In genomic region chr12:51217968-51218606, GRCh38 we compare ENCODE assay signal across 8 cellular contexts. TPM values are rescaled to one million over a fixed set of nuclear protein-coding genes. Genes with fewer than 3 reads are reported as not detected.
DNase-seq lines count a peak whose midpoint lies in the region; ATAC-seq and TF ChIP-seq lines count a peak whose summit lies in the region.

Gene POU6F1, minus strand, starts transcription at chr12:51218062. Its CDS starts 11,226 bp downstream, at chr12:51206836.

- peak; percentile 67 for TF ChIP-seq CTCF in liver (IDR thresholded peaks at IDR 0.05; ENCODE audit: low read depth, low read length, missing input control)

- no peaks in the 10 kb centered on the region for H3K27me3 ChIP-seq in liver (ENCODE audit: control insufficient read depth in 4 of 4, insufficient read depth in 4 of 4, low read length in 3 of 4)

- TF ChIP-seq RAD21 in liver (IDR thresholded peaks at IDR 0.05): peak in 1 of 2 donors; percentile 31

- no peaks in the 10 kb centered on the region for H3K36me3 ChIP-seq in liver (ENCODE audit: control insufficient read depth in 4 of 4, insufficient read depth in 3 of 4, low read depth in 1 of 4, low read length in 3 of 4)

- peak within 1 kb of the TSS; percentile 76 to 79 for H3K27ac ChIP-seq in liver (ENCODE audit: low read depth in 1 of 2, low read length in 2 of 2)

- WGBS in liver: 2% methylated on average over 35 of the region's 35 CpGs

- H3K9ac ChIP-seq in liver (ENCODE audit: low read depth in 1 of 2, low read length in 2 of 2): peak within 1 kb of the TSS; percentile 64 to 73

- H3K4me1 ChIP-seq in liver (ENCODE audit: control insufficient read depth in 4 of 4, insufficient read depth in 4 of 4, low read length in 3 of 4): peaks cover 0 to 16% (median 6%) of the 10 kb centered on the region in 4 donors

- peak; percentile 78 for ATAC-seq in GM18868 (IDR thresholded peaks at IDR 0.05; ENCODE audit: unreplicated experiment)
- ATAC-seq in HG03139 (IDR thresholded peaks at IDR 0.05; ENCODE audit: unreplicated experiment): peak; percentile 61

- H3K4me3 ChIP-seq in liver (ENCODE audit: low read depth in 1 of 3, low read length in 3 of 3): peak within 1 kb of the TSS; percentile 76 to 98 (median 90)

- no peaks in the 10 kb centered on the region for H3K9me3 ChIP-seq in liver (ENCODE audit: control insufficient read depth in 4 of 4, low read length in 3 of 4)

- DNase-seq in AG08395 (ENCODE audit: low spot score): peak; percentile 92
- DNase-seq in NCI-H446 (lab: John Stamatoyannopoulos, UW): peak; percentile 69 to 81
- peak; percentile 49 to 56 for DNase-seq in activated CD4-positive, alpha-beta T cell treated with anti-CD3 and anti-CD28 coated beads, Interleukin-2, amount 50 U/mL, for 24 hours (ENCODE audit: low read depth in 1 of 2, low spot score in 1 of 2)
- peak; percentile 88 for DNase-seq in dermis blood vessel endothelial cell
- DNase-seq in stimulated activated CD4-positive, alpha-beta T cell treated with anti-CD3 and anti-CD28 coated beads, Interleukin-2, amount 100 ng/mL, for 48 hours: peak; percentile 47 to 51

TF ChIP-seq in liver, 16 proteins besides CTCF, POLR2A, EP300 and RAD21:
- TF ChIP-seq GABPA (IDR thresholded peaks at IDR 0.05 in 1 of 2, conservative IDR thresholded peaks at IDR 0.05 in 1 of 2) (no peak), MAX (IDR thresholded peaks at IDR 0.05) (peak; percentile 8)
TF ChIP-seq in liver: peak in this region for 1.

RNA-seq across cellular contexts. Expression of gene POU6F1, which starts in this region (rescaled TPM):
- total RNA-seq in dermis blood vessel endothelial cell: 2.6 and 4.8 TPM in 2 replicates
- 1 to 10 TPM in 1 of 2 donors, under 1 TPM in 1; 0.33 to 1.8 TPM for total RNA-seq in liver
- polyA plus RNA-seq in liver: 1 to 10 TPM; 1.3 to 2.8 TPM

Comparison
In these comparisons a context has a peak if more than half of its experiments do, and no peak if none do; other contexts are left out.
1. Peak in every context shown above with its lines: DNase-seq, ATAC-seq, H3K4me3 ChIP-seq and H3K27ac ChIP-seq.